Comparison of ENCODE assay signal across 8 cellular contexts in the genomic region with DNA sequence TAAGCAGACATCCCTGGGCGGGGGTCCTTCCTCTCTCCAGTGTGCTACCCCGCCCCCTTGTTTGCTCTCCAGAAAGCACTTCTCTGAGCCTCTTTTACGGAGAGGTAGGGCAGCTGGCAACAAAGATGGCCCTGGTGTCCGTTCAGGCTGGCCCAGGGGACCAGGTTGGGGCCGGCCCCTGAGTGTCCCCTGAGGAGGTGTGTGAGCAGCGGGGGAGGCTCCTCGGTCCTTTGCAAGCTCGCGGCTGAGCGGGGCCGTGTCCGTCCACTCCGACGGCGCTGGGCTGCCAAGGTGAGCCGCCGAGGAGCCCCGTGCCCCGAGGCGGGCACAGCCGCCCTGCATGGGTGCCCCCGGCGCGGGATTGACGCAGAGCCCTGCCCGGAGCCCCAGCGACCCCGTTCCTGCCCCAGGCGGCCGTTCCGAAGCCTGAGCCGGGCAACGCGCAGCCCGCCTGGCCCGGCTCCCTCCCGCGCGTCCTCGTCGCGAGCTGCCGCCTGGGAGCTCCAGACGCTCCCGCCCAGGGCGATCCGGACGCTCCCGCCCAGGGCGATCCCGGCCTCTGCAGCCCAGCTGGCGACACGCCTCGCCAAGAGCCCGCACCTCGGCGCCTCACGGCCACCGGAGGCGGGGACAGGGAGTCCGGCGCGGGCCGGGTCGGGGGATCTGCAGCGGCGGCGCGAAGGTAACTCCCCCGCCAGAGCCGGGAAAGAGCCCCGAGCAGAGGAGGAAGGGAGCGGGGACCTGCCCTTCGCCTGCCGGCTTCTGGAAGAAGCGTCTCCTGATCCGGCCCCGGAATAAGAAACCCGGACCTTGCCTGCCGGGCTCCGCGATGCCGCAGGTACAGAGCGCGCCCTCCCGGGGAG. TPM values are rescaled to one million over a fixed set of nuclear protein-coding genes. Genes with fewer than 3 reads are reported as not detected.
DNase-seq lines count a peak whose midpoint lies in the region; ATAC-seq and TF ChIP-seq lines count a peak whose summit lies in the region.

PROKR1 (plus strand) TSS at position 569 of the 863 bp plus-strand sequence. CDS start 2,243 bp downstream, outside the sequence.

- intact Hi-C loops in activated CD4-positive, alpha-beta T cell treated with anti-CD3 and anti-CD28 coated beads for 36 hours (cut with DNase I, micrococcal nuclease) = no loop called here

- TF ChIP-seq EP300 in upper lobe of left lung (IDR thresholded peaks at IDR 0.05) = no peak

- POLR2A ChIA-PET in activated CD4-positive, alpha-beta T cell treated with anti-CD3 and anti-CD28 coated beads for 36 hours (lab: Charles Lee) = no interaction called here

- H4K20me1 ChIP-seq in OCI-LY3 (ENCODE audit: insufficient read depth, low read length) = no peaks in the 10 kb centered on the region

- H2AFZ ChIP-seq in OCI-LY3 (ENCODE audit: low read depth, low read length) = peak within 1 kb of the TSS; percentile 55; the same call in 1 of the 2 replicates

- H3K4me3 ChIP-seq in OCI-LY3 (ENCODE audit: low read length) = peak within 1 kb of the TSS; percentile 88
- H3K4me3 ChIP-seq in mesodermal cell (ENCODE audit: extremely low read depth, insufficient read depth, low read length, poor library complexity, severe bottlenecking) = peak within 1 kb of the TSS; percentile 40
- peak within 1 kb of the TSS; percentile 10 to 56 (median 46) for H3K4me3 ChIP-seq in upper lobe of left lung

- H3K27ac ChIP-seq in OCI-LY3 (ENCODE audit: low read length) (no peak within 1 kb of the TSS), mesodermal cell (ENCODE audit: low read depth, low read length, severe bottlenecking) (no peak within 1 kb of the TSS), upper lobe of left lung (no peak within 1 kb of the TSS)

- no peaks in the 10 kb centered on the region for H3K36me3 ChIP-seq in OCI-LY3 (replicated peaks; ENCODE audit: low read depth, low read length)
- H3K36me3 ChIP-seq in mesodermal cell (ENCODE audit: control insufficient read depth, insufficient read depth, low read length) = no peaks in the 10 kb centered on the region
- no peaks in the 10 kb centered on the region for H3K36me3 ChIP-seq in upper lobe of left lung

- H3K27ac Mint-ChIP-seq in activated CD4-positive, alpha-beta T cell treated with anti-CD3 and anti-CD28 coated beads for 36 hours = no peak within 1 kb of the TSS

- peaks cover 66% of the 10 kb centered on the region for H3K27me3 Mint-ChIP-seq in activated CD4-positive, alpha-beta T cell treated with anti-CD3 and anti-CD28 coated beads for 36 hours

- TF ChIP-seq CTCF in OCI-LY3 (IDR thresholded peaks at IDR 0.05; ENCODE audit: low read depth, low read length) (no peak), upper lobe of left lung (IDR thresholded peaks at IDR 0.05) (peak in 1 of 6 experiments; percentile 5)

- peaks cover 4% of the 10 kb centered on the region for H3K9me3 Mint-ChIP-seq in activated CD4-positive, alpha-beta T cell treated with anti-CD3 and anti-CD28 coated beads for 36 hours (ENCODE audit: low read depth)

- peak within 1 kb of the TSS; percentile 10 for H3K4me3 Mint-ChIP-seq in activated CD4-positive, alpha-beta T cell treated with anti-CD3 and anti-CD28 coated beads for 36 hours

- H3K9me3 ChIP-seq in OCI-LY3 (ENCODE audit: insufficient read depth, low read length) = no peaks in the 10 kb centered on the region
- no peaks in the 10 kb centered on the region for H3K9me3 ChIP-seq in mesodermal cell (ENCODE audit: control insufficient read depth, low read length)
- H3K9me3 ChIP-seq in upper lobe of left lung = no peaks in the 10 kb centered on the region

- H3K4me1 ChIP-seq in OCI-LY3 (ENCODE audit: low read length) (peaks cover 26% of the 10 kb centered on the region), mesodermal cell (ENCODE audit: control insufficient read depth, insufficient read depth, low read length, poor library complexity, severe bottlenecking) (no peaks in the 10 kb centered on the region), upper lobe of left lung (peaks cover 7 to 15% (median 13%) of the 10 kb centered on the region in 4 donors)

- peak within 1 kb of the TSS; percentile 49 for H3K9ac ChIP-seq in OCI-LY3 (ENCODE audit: low read length)

- peaks cover 3% of the 10 kb centered on the region for H3K36me3 Mint-ChIP-seq in activated CD4-positive, alpha-beta T cell treated with anti-CD3 and anti-CD28 coated beads for 36 hours (ENCODE audit: low read depth)

- CTCF ChIA-PET in activated CD4-positive, alpha-beta T cell treated with anti-CD3 and anti-CD28 coated beads for 36 hours (lab: Charles Lee) = interaction anchor here (0.7 to 1.6 kb wide), 2 partner anchors 155 to 296 kb away, joined by 3 to 4 read pairs; no protein-coding TSS in a partner anchor

- 1% methylated on average over 69 to 85 of the region's 86 CpGs for WGBS in mesodermal cell (ENCODE audit: insufficient coverage in 2 of 2), 2 experiments
- 5 to 20% methylated on average over 1 to 56 of the region's 86 CpGs for WGBS in upper lobe of left lung, 2 donors

- no peak for TF ChIP-seq POLR2A in upper lobe of left lung (IDR thresholded peaks at IDR 0.05)

- H3K79me2 ChIP-seq in OCI-LY3 (ENCODE audit: low read length) = no peaks in the 10 kb centered on the region

- peak; percentile 35 for DNase-seq in activated CD4-positive, alpha-beta T cell treated with anti-CD3 and anti-CD28 coated beads for 36 hours
- no peak for DNase-seq in activated CD4-positive, alpha-beta T cell treated with anti-CD3 and anti-CD28 coated beads, Interleukin-2, amount 50 U/mL, for 1 hour
- DNase-seq in ecto neural progenitor cell (ENCODE audit: low spot score) (peak; percentile 81), upper lobe of left lung (peak; percentile 23 to 89)

- H3K4me1 Mint-ChIP-seq in activated CD4-positive, alpha-beta T cell treated with anti-CD3 and anti-CD28 coated beads for 36 hours = peaks cover 6% of the 10 kb centered on the region

- peaks cover 23% of the 10 kb centered on the region for H3K27me3 ChIP-seq in OCI-LY3 (ENCODE audit: low read depth, low read length)
- H3K27me3 ChIP-seq in upper lobe of left lung = peaks cover 0 to 18% (median 9%) of the 10 kb centered on the region in 4 donors

- peak within 1 kb of the TSS; percentile 91 for H3K4me2 ChIP-seq in OCI-LY3 (ENCODE audit: low read length)

- ATAC-seq in activated CD4-positive, alpha-beta T cell treated with anti-CD3 and anti-CD28 coated beads for 36 hours = peak; percentile 43
- ATAC-seq in upper lobe of left lung (ENCODE audit: low FRiP score in 2 of 2) = peak; percentile 24 to 86
- ATAC-seq in GM18520 (IDR thresholded peaks at IDR 0.05; ENCODE audit: unreplicated experiment) = no peak
- ATAC-seq in HG03196 (IDR thresholded peaks at IDR 0.05; ENCODE audit: unreplicated experiment) = no peak

RNA-seq across cellular contexts. Expression of gene PROKR1, which starts in this region (rescaled TPM):
- total RNA-seq in activated CD4-positive, alpha-beta T cell treated with anti-CD3 and anti-CD28 coated beads for 36 hours = not detected
- 1.2 TPM for polyA plus RNA-seq in mesodermal cell (2013, experiment 1 of 2)
- polyA plus RNA-seq in mesodermal cell (2013, experiment 2 of 2) = 0.76 TPM
- total RNA-seq in upper lobe of left lung = under 1 TPM in 1 of 6 donors, not detected in 5; 0.06 TPM

Comparison
In these comparisons a context has a peak if more than half of its experiments do, and no peak if none do; other contexts are left out.
1. Peak in DNase-seq and ATAC-seq in activated CD4-positive, alpha-beta T cell treated with anti-CD3 and anti-CD28 coated beads for 36 hours; RNA of the gene not detected or under 1 TPM.
2. Peak in DNase-seq, ATAC-seq and H3K4me3 ChIP-seq in upper lobe of left lung; RNA of the gene not detected or under 1 TPM.